In the genomic region with DNA sequence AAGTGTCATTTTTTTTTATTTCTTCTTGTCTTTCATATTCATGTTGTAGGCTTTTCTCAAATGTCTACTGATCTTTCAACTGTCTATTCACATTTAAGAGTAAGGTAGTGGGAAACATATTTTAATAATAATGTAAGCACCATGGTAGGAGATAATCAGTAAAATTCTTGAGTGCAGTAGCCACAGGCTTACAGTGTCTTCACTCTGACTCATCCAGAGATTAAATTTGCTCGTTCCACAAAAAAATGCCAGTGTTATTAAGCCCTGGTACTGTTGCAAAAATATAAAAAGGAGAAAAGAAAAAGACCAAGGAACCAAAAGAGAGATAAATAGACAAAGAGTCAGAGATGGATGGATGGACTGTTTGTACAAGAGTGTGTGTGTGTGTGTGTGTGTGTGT, we compare ENCODE assay signal across 12 cellular contexts. TPM values are rescaled to one million over a fixed set of nuclear protein-coding genes. Genes with fewer than 3 reads are reported as not detected.
DNase-seq lines count a peak whose midpoint lies in the region; ATAC-seq, FAIRE-seq and TF ChIP-seq lines count a peak whose summit lies in the region.
"Had no signal": no experiment of that assay in that cellular context is flagged by ENCODE, and none has a peak within 500 bp of the region (broad histone marks: within the 10 kb centered on the region; RNA-seq: fewer than 3 reads in every experiment).

No MANE protein-coding gene starts in this region.

- H3K4me3 Mint-ChIP-seq in activated naive CD4-positive, alpha-beta T cell treated with anti-CD3 and anti-CD28 coated beads for 36 hours: no peak overlapping the region
- no peak overlapping the region for H3K4me3 Mint-ChIP-seq in dendritic cell treated with granulocyte-macrophage colony-stimulating factor and Interleukin-4, amounts not matched to agents 40 ng/mL and 50 ng/mL, for 4 days
- H3K4me3 Mint-ChIP-seq in stimulated activated naive B cell treated with anti-CD40 and anti-IgM and Interleukin-4, amounts not matched to agents 10 μg/mL and 1 μg/mL and 100 μg/mL, for 72 hours: no peak overlapping the region

- POLR2A ChIA-PET in RWPE1 (lab: Yijun Ruan, JAX; ENCODE audit: low non-redundant PET): no interaction called here

- H3K27ac Mint-ChIP-seq in activated naive CD4-positive, alpha-beta T cell treated with anti-CD3 and anti-CD28 coated beads for 36 hours: peak overlapping the region; percentile 74
- H3K27ac Mint-ChIP-seq in dendritic cell treated with granulocyte-macrophage colony-stimulating factor and Interleukin-4, amounts not matched to agents 40 ng/mL and 50 ng/mL, for 4 days: peak overlapping the region; percentile 33
- peak overlapping the region; percentile 16 for H3K27ac Mint-ChIP-seq in stimulated activated naive B cell treated with anti-CD40 and anti-IgM and Interleukin-4, amounts not matched to agents 10 μg/mL and 1 μg/mL and 100 μg/mL, for 72 hours

- no peak overlapping the region for H3K27ac ChIP-seq in RWPE1
- H3K27ac ChIP-seq: epithelial cell of prostate, uterus had no signal

- no peaks in the 10 kb centered on the region for H3K9me3 Mint-ChIP-seq in activated naive CD4-positive, alpha-beta T cell treated with anti-CD3 and anti-CD28 coated beads for 36 hours
- no peaks in the 10 kb centered on the region for H3K9me3 Mint-ChIP-seq in dendritic cell treated with granulocyte-macrophage colony-stimulating factor and Interleukin-4, amounts not matched to agents 40 ng/mL and 50 ng/mL, for 4 days
- H3K9me3 Mint-ChIP-seq in stimulated activated naive B cell treated with anti-CD40 and anti-IgM and Interleukin-4, amounts not matched to agents 10 μg/mL and 1 μg/mL and 100 μg/mL, for 72 hours: no peaks in the 10 kb centered on the region

- DNase-seq in activated naive CD4-positive, alpha-beta T cell treated with anti-CD3 and anti-CD28 coated beads for 36 hours: no peak
- DNase-seq in activated naive CD4-positive, alpha-beta T cell treated with Interleukin-2 at 50 U/mL for 16 hours: no peak
- peak; percentile 3 for DNase-seq in RCC 7860 (ENCODE audit: low spot score)
- DNase-seq in stimulated activated naive B cell treated with anti-CD40 and anti-IgM and Interleukin-4, amounts not matched to agents 10 μg/mL and 1 μg/mL and 100 μg/mL, for 72 hours: no peak
- DNase-seq in stimulated activated CD4-positive, alpha-beta T cell treated with anti-CD3 and anti-CD28 coated beads, Interleukin-2, amount 100 ng/mL, for 24 hours: no peak
- no peak for DNase-seq in GM03348 (ENCODE audit: low spot score)
- DNase-seq in RWPE1 (ENCODE audit: low spot score): no peak
- DNase-seq: left colon; NK-92 treated with Interleukin-12 subunit alpha and Interleukin-12 subunit beta, amount 100 ng/mL, for 24 hours; uterus had no signal

- no peaks in the 10 kb centered on the region for H3K36me3 Mint-ChIP-seq in activated naive CD4-positive, alpha-beta T cell treated with anti-CD3 and anti-CD28 coated beads for 36 hours (ENCODE audit: low read depth)
- peaks cover 16% of the 10 kb centered on the region for H3K36me3 Mint-ChIP-seq in dendritic cell treated with granulocyte-macrophage colony-stimulating factor and Interleukin-4, amounts not matched to agents 40 ng/mL and 50 ng/mL, for 4 days (ENCODE audit: low read depth)
- peaks cover 0 to 1% of the 10 kb centered on the region in 2 donors for H3K36me3 Mint-ChIP-seq in stimulated activated naive B cell treated with anti-CD40 and anti-IgM and Interleukin-4, amounts not matched to agents 10 μg/mL and 1 μg/mL and 100 μg/mL, for 72 hours

- FAIRE-seq in RCC 7860 (lab: Jason Lieb, UNC): no peak

- CTCF ChIA-PET in activated naive CD4-positive, alpha-beta T cell treated with anti-CD3 and anti-CD28 coated beads for 36 hours (lab: Charles Lee): no interaction called here
- CTCF ChIA-PET in RWPE1 (lab: Yijun Ruan, JAX): no interaction called here

- TF ChIP-seq CTCF in RWPE1 (conservative IDR thresholded peaks at IDR 0.05; ENCODE audit: low read depth): no peak

- H3K27me3 Mint-ChIP-seq in activated naive CD4-positive, alpha-beta T cell treated with anti-CD3 and anti-CD28 coated beads for 36 hours (ENCODE audit: low read depth): no peaks in the 10 kb centered on the region
- H3K27me3 Mint-ChIP-seq in dendritic cell treated with granulocyte-macrophage colony-stimulating factor and Interleukin-4, amounts not matched to agents 40 ng/mL and 50 ng/mL, for 4 days: no peaks in the 10 kb centered on the region
- H3K27me3 Mint-ChIP-seq in stimulated activated naive B cell treated with anti-CD40 and anti-IgM and Interleukin-4, amounts not matched to agents 10 μg/mL and 1 μg/mL and 100 μg/mL, for 72 hours: no peaks in the 10 kb centered on the region

- intact Hi-C loops in activated naive CD4-positive, alpha-beta T cell treated with anti-CD3 and anti-CD28 coated beads for 36 hours (cut with micrococcal nuclease): no loop called here
- intact Hi-C loops in dendritic cell treated with granulocyte-macrophage colony-stimulating factor and Interleukin-4, amounts not matched to agents 40 ng/mL and 50 ng/mL, for 4 days (cut with micrococcal nuclease): no loop called here

- ATAC-seq in stimulated activated naive B cell treated with anti-CD40 and anti-IgM and Interleukin-4, amounts not matched to agents 10 μg/mL and 1 μg/mL and 100 μg/mL, for 72 hours (replicated peaks): no peak
- ATAC-seq: left colon had no signal

- H3K4me1 Mint-ChIP-seq in activated naive CD4-positive, alpha-beta T cell treated with anti-CD3 and anti-CD28 coated beads for 36 hours (ENCODE audit: low read depth): peaks cover 72% of the 10 kb centered on the region
- peaks cover 56% of the 10 kb centered on the region for H3K4me1 Mint-ChIP-seq in dendritic cell treated with granulocyte-macrophage colony-stimulating factor and Interleukin-4, amounts not matched to agents 40 ng/mL and 50 ng/mL, for 4 days (ENCODE audit: low read depth)
- peaks cover 18 to 56% of the 10 kb centered on the region in 2 donors for H3K4me1 Mint-ChIP-seq in stimulated activated naive B cell treated with anti-CD40 and anti-IgM and Interleukin-4, amounts not matched to agents 10 μg/mL and 1 μg/mL and 100 μg/mL, for 72 hours

RNA-seq across cellular contexts. Expression of gene PARP8, which starts 43.0 kb away (rescaled TPM):
- 10 to 100 TPM; 20.1 to 22.0 TPM for total RNA-seq in activated naive CD4-positive, alpha-beta T cell treated with anti-CD3 and anti-CD28 coated beads for 36 hours

Comparison
In these comparisons a context has a peak if more than half of its experiments do, and no peak if none do; other contexts are left out.
1. H3K27ac Mint-ChIP-seq: peak in every context shown above with its lines; median percentile 74 in activated naive CD4-positive, alpha-beta T cell treated with anti-CD3 and anti-CD28 coated beads for 36 hours; 33 in dendritic cell treated with granulocyte-macrophage colony-stimulating factor and Interleukin-4, amounts not matched to agents 40 ng/mL and 50 ng/mL, for 4 days; 16 in stimulated activated naive B cell treated with anti-CD40 and anti-IgM and Interleukin-4, amounts not matched to agents 10 μg/mL and 1 μg/mL and 100 μg/mL, for 72 hours.